10 cellular contexts compared by ENCODE assay signal in genomic region chr20:891121-892080, GRCh38. TPM values are rescaled to one million over a fixed set of nuclear protein-coding genes. Genes with fewer than 3 reads are reported as not detected.
DNase-seq lines count a peak whose midpoint lies in the region; ATAC-seq and TF ChIP-seq lines count a peak whose summit lies in the region.
"Had no signal": no experiment of that assay in that cellular context is flagged by ENCODE, and none has a peak within 500 bp of the region (broad histone marks: within the 10 kb centered on the region; RNA-seq: fewer than 3 reads in every experiment).

No MANE protein-coding gene starts in this region.

- no peak for TF ChIP-seq EP300 in transverse colon (IDR thresholded peaks at IDR 0.05; ENCODE audit: low read depth)

- no peaks in the 10 kb centered on the region for H3K9me3 Mint-ChIP-seq in T-helper 2 cell treated with Interferon-gamma antibody and Interleukin-4, amounts not matched to agents 5 μg/mL and 100 μg/mL, for 36 hours

- H3K4me3 ChIP-seq in right lobe of liver = no peak overlapping the region
- H3K4me3 ChIP-seq in tibial artery = no peak overlapping the region
- no peak overlapping the region for H3K4me3 ChIP-seq in transverse colon
- H3K4me3 ChIP-seq: smooth muscle cell had no signal

- no peaks in the 10 kb centered on the region for H3K4me1 ChIP-seq in right lobe of liver
- peaks cover 4 to 42% (median 29%) of the 10 kb centered on the region in 4 donors for H3K4me1 ChIP-seq in tibial artery
- H3K4me1 ChIP-seq in transverse colon = peaks cover 0 to 3% (median 0%) of the 10 kb centered on the region in 4 donors

- H3K36me3 ChIP-seq in right lobe of liver (no peaks in the 10 kb centered on the region), tibial artery (no peaks in the 10 kb centered on the region), transverse colon (no peaks in the 10 kb centered on the region)

- peak; percentile 30 for DNase-seq in KBM-7
- peak; percentile 66 for DNase-seq in astrocyte of the hippocampus (ENCODE audit: low read depth, low spot score)
- peak in 1 of 3 donors; percentile 20 for DNase-seq in right lobe of liver
- DNase-seq in tibial artery = peak; percentile 85 to 88
- DNase-seq in transverse colon = no peak
- DNase-seq in T-helper 2 cell treated with Interferon-gamma antibody and Interleukin-4, amounts not matched to agents 5 μg/mL and 100 μg/mL, for 36 hours (ENCODE audit: low spot score) = no peak
- DNase-seq: NCI-H1930; stimulated activated naive CD8-positive, alpha-beta T cell treated with anti-CD3 and anti-CD28 coated beads, Interleukin-15, Interleukin-2, amounts not matched to agents 100 U/mL and 50 U/mL, for 24 hours had no signal

- no peak overlapping the region for H3K4me3 Mint-ChIP-seq in T-helper 2 cell treated with Interferon-gamma antibody and Interleukin-4, amounts not matched to agents 5 μg/mL and 100 μg/mL, for 36 hours

- H3K36me3 Mint-ChIP-seq in T-helper 2 cell treated with Interferon-gamma antibody and Interleukin-4, amounts not matched to agents 5 μg/mL and 100 μg/mL, for 36 hours (ENCODE audit: low read depth) = no peaks in the 10 kb centered on the region

- H3K27me3 ChIP-seq in right lobe of liver = no peaks in the 10 kb centered on the region
- no peaks in the 10 kb centered on the region for H3K27me3 ChIP-seq in tibial artery
- H3K27me3 ChIP-seq in transverse colon = no peaks in the 10 kb centered on the region

- in situ Hi-C loops in KBM-7 (cut with MboI; ENCODE audit: low pct_unique_long_range_greater_than_20kb, low sequenced_read_pairs) (no loop called here), transverse colon (cut with MboI; ENCODE audit: low pct_ligation_motif_present in 1 of 4, low pct_unique_long_range_greater_than_20kb in 1 of 4, low sequenced_read_pairs in 3 of 4) (no loop called here)

- TF ChIP-seq CTCF in right lobe of liver (IDR thresholded peaks at IDR 0.05) = no peak
- TF ChIP-seq CTCF in tibial artery (IDR thresholded peaks at IDR 0.05) = no peak
- TF ChIP-seq CTCF in transverse colon (IDR thresholded peaks at IDR 0.05) = no peak

- no peaks in the 10 kb centered on the region for H3K9me3 ChIP-seq in right lobe of liver
- no peaks in the 10 kb centered on the region for H3K9me3 ChIP-seq in tibial artery
- H3K9me3 ChIP-seq in transverse colon = no peaks in the 10 kb centered on the region

- H3K27me3 Mint-ChIP-seq in T-helper 2 cell treated with Interferon-gamma antibody and Interleukin-4, amounts not matched to agents 5 μg/mL and 100 μg/mL, for 36 hours (ENCODE audit: low read depth) = peaks cover 4% of the 10 kb centered on the region

- ATAC-seq in right lobe of liver (peak in 3 of 4 donors; percentile 16 to 54 (median 17)), HG02870 (IDR thresholded peaks at IDR 0.05; ENCODE audit: unreplicated experiment) (no peak)
- ATAC-seq: stimulated activated naive CD8-positive, alpha-beta T cell treated with anti-CD3 and anti-CD28 coated beads, Interleukin-15, Interleukin-2, amounts not matched to agents 100 U/mL and 50 U/mL, for 24 hours had no signal

- no peaks in the 10 kb centered on the region for H3K4me1 Mint-ChIP-seq in T-helper 2 cell treated with Interferon-gamma antibody and Interleukin-4, amounts not matched to agents 5 μg/mL and 100 μg/mL, for 36 hours (ENCODE audit: low read depth)

- 53% methylated on average over 4 of the region's 8 CpGs for WGBS in right lobe of liver (ENCODE audit: insufficient coverage, low coverage, low lambda C conversion rate, missing lambda C conversion rate)
- WGBS in transverse colon (ENCODE audit: low coverage in 1 of 2), 2 donors = 58 to 60% methylated on average over 3 to 8 of the region's 8 CpGs

- no peak overlapping the region for H3K27ac Mint-ChIP-seq in T-helper 2 cell treated with Interferon-gamma antibody and Interleukin-4, amounts not matched to agents 5 μg/mL and 100 μg/mL, for 36 hours

- intact Hi-C loops in right lobe of liver (cut with DNase I) (no loop called here), tibial artery (cut with DNase I; ENCODE audit: low total_unique reads) (no loop called here), transverse colon (cut with DNase I; ENCODE audit: low total_unique reads) (no loop called here)

- H3K27ac ChIP-seq in right lobe of liver (no peak overlapping the region), tibial artery (peak overlapping the region; percentile 10 to 49), transverse colon (no peak overlapping the region)

- no peak for TF ChIP-seq POLR2A in right lobe of liver (IDR thresholded peaks at IDR 0.05)
- no peak for TF ChIP-seq POLR2A in transverse colon (IDR thresholded peaks at IDR 0.05)

RNA-seq across cellular contexts. Expression of gene ANGPT4, which starts 24.7 kb away (rescaled TPM):
- total RNA-seq in right lobe of liver (under 1 TPM in 2 of 6 experiments, not detected in 4; 0.04 to 0.12 TPM), transverse colon (under 1 TPM in 1 of 4 donors, not detected in 3; 0.14 TPM)
- total RNA-seq: smooth muscle cell had no signal

RNA-seq across cellular contexts. Expression of gene FAM110A, which starts 57.9 kb away (rescaled TPM):
- total RNA-seq in right lobe of liver (1 to 10 TPM; 1.4 to 4.1 (median 2.7) TPM), transverse colon (10 to 100 TPM in 1 of 4 donors, 1 to 10 TPM in 3; 4.0 to 14.6 (median 6.9) TPM)

Comparison
In these comparisons a context has a peak if more than half of its experiments do, and no peak if none do; other contexts are left out.
1. DNase-seq: peak in KBM-7 (single experiment), astrocyte of the hippocampus (single experiment) and tibial artery (2 of 2); none in transverse colon (single experiment) and T-helper 2 cell treated with Interferon-gamma antibody and Interleukin-4, amounts not matched to agents 5 μg/mL and 100 μg/mL, for 36 hours (single experiment).
2. H3K27ac ChIP-seq: peak in tibial artery (2 of 2); none in right lobe of liver (0 of 3) and transverse colon (0 of 4).